2 cellular contexts compared by ENCODE assay signal in the genomic region with DNA sequence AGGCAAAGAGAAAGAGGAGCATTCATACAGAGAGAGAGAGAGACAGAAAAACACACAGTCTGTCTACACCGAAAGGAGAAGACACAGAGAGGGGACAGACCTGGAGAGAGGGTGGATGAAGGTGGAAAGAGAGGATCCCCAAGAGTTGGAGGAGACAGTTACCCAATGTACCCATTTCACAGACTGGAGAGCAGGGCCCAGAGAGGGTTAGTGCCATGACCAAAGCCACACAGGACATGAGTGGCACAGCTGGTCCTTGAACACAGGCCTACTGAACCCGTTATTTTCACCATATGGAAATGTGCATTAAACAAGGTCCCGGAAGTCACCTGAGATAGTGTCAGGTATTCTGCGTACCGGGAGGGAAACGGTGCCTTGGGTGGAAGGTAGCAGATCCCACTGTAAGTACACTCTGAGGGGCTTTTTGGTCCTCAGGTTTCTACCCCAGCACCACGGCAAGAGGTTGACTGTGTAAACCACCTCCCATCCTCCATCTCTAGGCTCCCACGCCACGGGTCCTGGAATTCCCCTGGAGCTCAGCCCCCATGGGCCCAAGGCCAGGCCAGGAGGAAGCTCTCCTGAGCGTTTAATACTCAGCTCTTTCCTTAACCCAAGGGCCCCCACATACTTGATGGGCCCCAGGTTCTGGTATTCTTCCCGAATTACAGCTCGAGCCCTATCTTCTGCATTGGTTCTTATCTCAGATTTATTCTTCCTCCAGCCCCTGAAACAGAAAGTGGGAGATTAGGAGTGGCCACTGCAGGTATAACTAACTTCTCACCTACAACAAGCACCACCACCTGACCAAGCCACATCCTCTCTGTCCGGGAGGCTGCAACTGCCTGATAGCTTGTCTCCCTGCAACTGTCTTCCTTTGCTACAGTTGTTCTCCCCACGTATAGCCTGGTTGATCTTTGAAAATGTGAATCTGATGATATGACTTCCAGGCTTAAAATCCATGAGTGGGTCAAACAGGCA.
TF ChIP-seq lines count a peak whose summit lies in the region.

No MANE protein-coding gene starts in this region.

TF ChIP-seq in HepG2, 621 proteins besides CTCF, POLR2A, EP300 and RAD21:
- TF ChIP-seq ZMYM3 (CRISPR knock-in tag; IDR thresholded peaks at IDR 0.05) (peak; percentile 73), GZF1 (CRISPR knock-in tag; IDR thresholded peaks at IDR 0.05) (no peak), PLRG1 (conservative IDR thresholded peaks at IDR 0.05) (0 out of 2 replicates have a peak, but pooled peaks have one; percentile 45), KLF12 (CRISPR knock-in tag; IDR thresholded peaks at IDR 0.05; ENCODE audit: borderline replicate concordance) (no peak), ZNF629 (CRISPR knock-in tag; conservative IDR thresholded peaks at IDR 0.05) (peak; percentile 89), ZNF768 (CRISPR knock-in tag; IDR thresholded peaks at IDR 0.05) (peak; percentile 93)

TF ChIP-seq in GM23338, 12 proteins besides CTCF, POLR2A, EP300 and RAD21:
- TF ChIP-seq NANOG (IDR thresholded peaks at IDR 0.05; ENCODE audit: borderline replicate concordance), result no peak
- TF ChIP-seq EZH2 (IDR thresholded peaks at IDR 0.05; ENCODE audit: low read depth, unreplicated experiment), result no peak
- TF ChIP-seq POLR2AphosphoS5 (IDR thresholded peaks at IDR 0.05; ENCODE audit: low read depth), result no peak
- no peak for TF ChIP-seq EZH2phosphoT487 (IDR thresholded peaks at IDR 0.05; ENCODE audit: unreplicated experiment)
- TF ChIP-seq ZNF114 (CRISPR knock-in tag; IDR thresholded peaks at IDR 0.05), result no peak
- TF ChIP-seq ZNF331 (CRISPR knock-in tag; IDR thresholded peaks at IDR 0.05; ENCODE audit: low read depth), result no peak
- TF ChIP-seq STAT1 (IDR thresholded peaks at IDR 0.05; ENCODE audit: unreplicated experiment), result no peak
- TF ChIP-seq, protein P1, sequence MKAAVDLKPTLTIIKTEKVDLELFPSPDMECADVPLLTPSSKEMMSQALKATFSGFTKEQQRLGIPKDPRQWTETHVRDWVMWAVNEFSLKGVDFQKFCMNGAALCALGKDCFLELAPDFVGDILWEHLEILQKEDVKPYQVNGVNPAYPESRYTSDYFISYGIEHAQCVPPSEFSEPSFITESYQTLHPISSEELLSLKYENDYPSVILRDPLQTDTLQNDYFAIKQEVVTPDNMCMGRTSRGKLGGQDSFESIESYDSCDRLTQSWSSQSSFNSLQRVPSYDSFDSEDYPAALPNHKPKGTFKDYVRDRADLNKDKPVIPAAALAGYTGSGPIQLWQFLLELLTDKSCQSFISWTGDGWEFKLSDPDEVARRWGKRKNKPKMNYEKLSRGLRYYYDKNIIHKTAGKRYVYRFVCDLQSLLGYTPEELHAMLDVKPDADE (IDR thresholded peaks at IDR 0.05), result no peak
- TF ChIP-seq JUNB (IDR thresholded peaks at IDR 0.05; ENCODE audit: unreplicated experiment), result no peak
